Comparison of ENCODE assay signal across 28 cellular contexts in the genomic region with DNA sequence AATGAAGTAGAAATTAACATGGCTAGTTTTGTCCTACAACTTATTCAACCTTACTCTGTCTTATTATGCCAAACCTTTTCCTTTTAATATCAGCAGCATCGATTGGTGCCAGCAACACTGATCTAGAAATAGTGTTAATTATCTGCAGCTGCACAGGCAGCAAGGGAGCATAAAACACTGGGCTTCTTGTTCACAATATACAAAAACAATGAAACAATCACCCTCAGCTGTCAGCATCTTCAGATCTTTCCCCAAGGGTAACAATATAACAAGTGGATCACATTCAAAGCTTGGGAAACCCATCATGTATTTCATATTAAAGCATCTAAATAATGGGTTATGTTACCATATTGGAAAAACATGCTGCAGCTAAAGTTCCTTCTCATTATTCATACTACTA.
"Had no signal": no experiment of that assay in that cellular context is flagged by ENCODE, and none has a peak within 500 bp of the region (broad histone marks: within the 10 kb centered on the region; RNA-seq: fewer than 3 reads in every experiment).

No MANE protein-coding gene starts in this region.

- H3K4me1 ChIP-seq: adrenal gland, ascending aorta, prostate gland, sigmoid colon, testis, transverse colon had no signal

- H3K36me3 ChIP-seq: adrenal gland, ascending aorta, brain microvascular endothelial cell, esophagus squamous epithelium, ovary, prostate gland, sigmoid colon, stomach, transverse colon had no signal

- H3K27ac ChIP-seq: adrenal gland, ascending aorta, brain microvascular endothelial cell, esophagus squamous epithelium, ovary, prostate gland, sigmoid colon, stomach, testis, transverse colon had no signal

- H3K27me3 Mint-ChIP-seq: activated CD4-positive, alpha-beta T cell treated with anti-CD3 and anti-CD28 coated beads for 36 hours; activated naive CD8-positive, alpha-beta T cell treated with anti-CD3 and anti-CD28 coated beads for 36 hours; dendritic cell treated with granulocyte-macrophage colony-stimulating factor and Interleukin-4, amounts not matched to agents 40 ng/mL and 50 ng/mL, for 4 days; naive thymus-derived CD4-positive, alpha-beta T cell; stimulated activated memory B cell treated with anti-CD40 and anti-IgM and Interleukin-4, amounts not matched to agents 10 μg/mL and 1 μg/mL and 100 μg/mL, for 72 hours had no signal

- H3K27me3 ChIP-seq: adrenal gland, ascending aorta, brain microvascular endothelial cell, ovary, sigmoid colon, stomach, testis, transverse colon had no signal

- H3K4me1 Mint-ChIP-seq: activated CD4-positive, alpha-beta T cell treated with anti-CD3 and anti-CD28 coated beads for 36 hours; activated naive CD8-positive, alpha-beta T cell treated with anti-CD3 and anti-CD28 coated beads for 36 hours; mesothelial cell of epicardium; naive thymus-derived CD4-positive, alpha-beta T cell; stimulated activated memory B cell treated with anti-CD40 and anti-IgM and Interleukin-4, amounts not matched to agents 10 μg/mL and 1 μg/mL and 100 μg/mL, for 72 hours had no signal

- H3K36me3 Mint-ChIP-seq: activated naive CD8-positive, alpha-beta T cell treated with anti-CD3 and anti-CD28 coated beads for 36 hours; mesothelial cell of epicardium; naive thymus-derived CD4-positive, alpha-beta T cell; stimulated activated memory B cell treated with anti-CD40 and anti-IgM and Interleukin-4, amounts not matched to agents 10 μg/mL and 1 μg/mL and 100 μg/mL, for 72 hours had no signal

- ATAC-seq: activated CD4-positive, alpha-beta T cell treated with anti-CD3 and anti-CD28 coated beads for 36 hours; left colon; naive thymus-derived CD4-positive, alpha-beta T cell; stimulated activated memory B cell treated with anti-CD40 and anti-IgM and Interleukin-4, amounts not matched to agents 10 μg/mL and 1 μg/mL and 100 μg/mL, for 72 hours had no signal

- H3K9me3 Mint-ChIP-seq: activated naive CD4-positive, alpha-beta T cell treated with anti-CD3 and anti-CD28 coated beads for 36 hours; activated naive CD8-positive, alpha-beta T cell treated with anti-CD3 and anti-CD28 coated beads for 36 hours; dendritic cell treated with granulocyte-macrophage colony-stimulating factor and Interleukin-4, amounts not matched to agents 40 ng/mL and 50 ng/mL, for 4 days; mesothelial cell of epicardium; stimulated activated memory B cell treated with anti-CD40 and anti-IgM and Interleukin-4, amounts not matched to agents 10 μg/mL and 1 μg/mL and 100 μg/mL, for 72 hours had no signal

- DNase-seq: activated CD4-positive, alpha-beta T cell treated with anti-CD3 and anti-CD28 coated beads for 36 hours; activated CD4-positive, CD25-positive, alpha-beta regulatory T cell; activated effector memory CD4-positive, alpha-beta T cell treated with anti-CD3 and anti-CD28 coated beads, Interleukin-2, amount 50 U/mL, for 16 hours; activated naive CD4-positive, alpha-beta T cell treated with anti-CD3 and anti-CD28 coated beads for 36 hours; activated naive CD8-positive, alpha-beta T cell treated with anti-CD3 and anti-CD28 coated beads for 36 hours; adrenal gland; brain microvascular endothelial cell; effector CD4-positive, alpha-beta T cell; esophagus squamous epithelium; foreskin melanocyte; glutamatergic neuron; left colon; mammary epithelial cell; naive thymus-derived CD4-positive, alpha-beta T cell; ovary; sigmoid colon; small intestine; stimulated activated CD4-positive, alpha-beta T cell treated with anti-CD3 and anti-CD28 coated beads, Interleukin-1b, Interleukin-23, amount 100 ng/mL, for 48 hours; stimulated activated CD4-positive, alpha-beta T cell treated with anti-CD3 and anti-CD28 coated beads, Interleukin-4, amount 100 ng/mL, for 4 hours; stimulated activated CD8-positive, alpha-beta memory T cell treated with anti-CD3 and anti-CD28 coated beads, Interleukin-4, amount 100 ng/mL, for 48 hours; stomach; testis; transverse colon had no signal

- H3K4me3 Mint-ChIP-seq: activated CD4-positive, alpha-beta T cell treated with anti-CD3 and anti-CD28 coated beads for 36 hours; activated naive CD4-positive, alpha-beta T cell treated with anti-CD3 and anti-CD28 coated beads for 36 hours; activated naive CD8-positive, alpha-beta T cell treated with anti-CD3 and anti-CD28 coated beads for 36 hours; dendritic cell treated with granulocyte-macrophage colony-stimulating factor and Interleukin-4, amounts not matched to agents 40 ng/mL and 50 ng/mL, for 4 days; mesothelial cell of epicardium; naive thymus-derived CD4-positive, alpha-beta T cell; stimulated activated memory B cell treated with anti-CD40 and anti-IgM and Interleukin-4, amounts not matched to agents 10 μg/mL and 1 μg/mL and 100 μg/mL, for 72 hours had no signal

- H3K4me3 ChIP-seq: adrenal gland, ascending aorta, esophagus squamous epithelium, ovary, prostate gland, sigmoid colon, stomach, testis, transverse colon had no signal

- H3K27ac Mint-ChIP-seq: activated CD4-positive, alpha-beta T cell treated with anti-CD3 and anti-CD28 coated beads for 36 hours; activated naive CD4-positive, alpha-beta T cell treated with anti-CD3 and anti-CD28 coated beads for 36 hours; activated naive CD8-positive, alpha-beta T cell treated with anti-CD3 and anti-CD28 coated beads for 36 hours; dendritic cell treated with granulocyte-macrophage colony-stimulating factor and Interleukin-4, amounts not matched to agents 40 ng/mL and 50 ng/mL, for 4 days; mesothelial cell of epicardium; naive thymus-derived CD4-positive, alpha-beta T cell; stimulated activated memory B cell treated with anti-CD40 and anti-IgM and Interleukin-4, amounts not matched to agents 10 μg/mL and 1 μg/mL and 100 μg/mL, for 72 hours had no signal

- H3K9me3 ChIP-seq: adrenal gland, ascending aorta, esophagus squamous epithelium, ovary, prostate gland, sigmoid colon, stomach, testis, transverse colon had no signal
